Comparison of ENCODE assay signal across 21 cellular contexts in the genomic region with DNA sequence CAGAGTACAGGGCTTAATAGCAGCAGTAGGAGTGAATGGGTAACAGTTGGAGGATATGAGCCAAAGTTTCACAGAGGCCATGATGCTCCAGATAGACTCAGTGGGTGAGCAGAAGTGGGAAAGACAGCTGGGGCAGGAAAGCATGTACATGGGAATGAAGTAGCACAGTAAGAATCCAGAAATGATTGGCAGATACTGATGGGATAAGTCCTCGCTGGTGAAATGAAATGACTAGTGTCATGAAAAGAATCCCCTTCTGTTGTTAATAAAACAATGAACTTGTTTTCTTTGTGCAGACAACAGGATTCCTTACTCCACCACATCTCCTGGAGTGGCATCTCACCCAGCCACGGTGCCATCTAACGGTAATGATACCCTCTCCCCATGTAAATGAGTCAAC.
"Had no signal": no experiment of that assay in that cellular context is flagged by ENCODE, and none has a peak within 500 bp of the region (broad histone marks: within the 10 kb centered on the region; RNA-seq: fewer than 3 reads in every experiment).

No MANE protein-coding gene starts in this region.

- H3K4me3 ChIP-seq: dorsolateral prefrontal cortex, mucosa of descending colon, prostate gland, right atrium auricular region, sigmoid colon, skin epidermis, spleen, testis, tibial nerve, upper lobe of left lung had no signal

- H3K27me3 ChIP-seq: right atrium auricular region, sigmoid colon, testis, tibial nerve, upper lobe of left lung had no signal

- H3K4me1 ChIP-seq: prostate gland, right atrium auricular region, spleen, tibial nerve had no signal

- ATAC-seq: left lobe of liver; mucosa of descending colon; naive thymus-derived CD8-positive, alpha-beta T cell; stimulated activated memory B cell treated with anti-CD40 and anti-IgM and Interleukin-4, amounts not matched to agents 10 μg/mL and 1 μg/mL and 100 μg/mL, for 72 hours; stimulated activated naive CD8-positive, alpha-beta T cell treated with anti-CD3 and anti-CD28 coated beads, Interleukin-15, Interleukin-2, amounts not matched to agents 100 U/mL and 50 U/mL, for 24 hours had no signal

- H3K9me3 ChIP-seq: mucosa of descending colon, prostate gland, sigmoid colon, testis, tibial nerve, upper lobe of left lung had no signal

- H3K27ac ChIP-seq: dorsolateral prefrontal cortex, prostate gland, spleen, testis, tibial nerve, upper lobe of left lung had no signal

- DNase-seq: dorsolateral prefrontal cortex; effector CD4-positive, alpha-beta T cell; head of caudate nucleus; mesenchymal stem cell; mucosa of descending colon; naive thymus-derived CD8-positive, alpha-beta T cell; nephron progenitor cell; nucleus accumbens; spleen; stimulated activated CD4-positive, alpha-beta T cell treated with anti-CD3 and anti-CD28 coated beads, Interleukin-4, amount 100 ng/mL, for 4 hours; stimulated activated naive CD8-positive, alpha-beta T cell treated with anti-CD3 and anti-CD28 coated beads, Interleukin-15, Interleukin-2, amounts not matched to agents 100 U/mL and 50 U/mL, for 24 hours; substantia nigra; testis; upper lobe of left lung had no signal

- H3K36me3 ChIP-seq: prostate gland, right atrium auricular region, sigmoid colon, spleen, tibial nerve, upper lobe of left lung had no signal
